20 cellular contexts compared by ENCODE assay signal in genomic region chr7:81743201-81743600, GRCh38. TPM values are rescaled to one million over a fixed set of nuclear protein-coding genes. Genes with fewer than 3 reads are reported as not detected.
"Had no signal": no experiment of that assay in that cellular context is flagged by ENCODE, and none has a peak within 500 bp of the region (broad histone marks: within the 10 kb centered on the region; RNA-seq: fewer than 3 reads in every experiment).

No MANE protein-coding gene starts in this region.

- H3K27ac ChIP-seq: RWPE1, SJCRH30 had no signal

- H3K4me1 ChIP-seq: SJCRH30 had no signal

- H3K27me3 ChIP-seq: MG63, SJCRH30 had no signal

- H3K36me3 ChIP-seq: SJCRH30 had no signal

- H3K4me3 ChIP-seq: MG63, SJCRH30 had no signal

- H3K9me3 ChIP-seq: MG63, SJCRH30 had no signal

- DNase-seq: IMR-90, Karpas-422, KG1, MG63, NCI-H1092, NCI-H1105 treated with DMSO at 0.1 percent for 48 hours, NCI-H1417 treated with DMSO at 0.1 percent for 48 hours, NCI-H187, NCI-H2029, NCI-H2081 treated with DMSO at 0.1 percent for 48 hours, NCI-H2171, NCI-H226, NCI-H446, NCI-H510A, NCI-H524 treated with DMSO at 0.1 percent for 48 hours, NCI-H69, SHP77, SJCRH30 had no signal

RNA-seq across cellular contexts. Expression of gene HGF, which starts 26.6 kb away (rescaled TPM):
- total RNA-seq: HT-29 had no signal
